In genomic region chr1:22780696-22781095, GRCh38 we compare ENCODE assay signal across 1 cellular context.
TF ChIP-seq lines count a peak whose summit lies in the region.

No MANE protein-coding gene starts in this region.

TF ChIP-seq in GM23338, 12 proteins besides CTCF, POLR2A, EP300 and RAD21 (continued from another document):
- TF ChIP-seq CREB1 (CRISPR knock-in tag; IDR thresholded peaks at IDR 0.05; ENCODE audit: low read depth) (no peak), ZNF462 (CRISPR knock-in tag; IDR thresholded peaks at IDR 0.05) (no peak), STAT1 (IDR thresholded peaks at IDR 0.05; ENCODE audit: unreplicated experiment) (no peak), ETS1 (IDR thresholded peaks at IDR 0.05) (no peak)
TF ChIP-seq in GM23338: peak in this region for 0.
